8 cellular contexts compared by ENCODE assay signal in genomic region chr18:50218432-50219197, GRCh38. TPM values are rescaled to one million over a fixed set of nuclear protein-coding genes. Genes with fewer than 3 reads are reported as not detected.
DNase-seq lines count a peak whose midpoint lies in the region; ATAC-seq and TF ChIP-seq lines count a peak whose summit lies in the region.

No MANE protein-coding gene starts in this region.

- no peak for TF ChIP-seq POLR2A in transverse colon (IDR thresholded peaks at IDR 0.05)

- CTCF ChIA-PET in BJ (lab: Yijun Ruan, JAX): interaction anchor here (1.2 to 3.7 kb wide), 8 partner anchors 11 to 211 kb away, joined by 3 to 36 read pairs (median 4); no protein-coding TSS in a partner anchor
- CTCF ChIA-PET in activated CD8-positive, alpha-beta T cell treated with anti-CD3 and anti-CD28 coated beads, Interleukin-2, amount 10 ng/mL, durations not matched to agents 7 days and 5 days (lab: Charles Lee): interaction anchor here (0.6 to 3.8 kb wide), 14 partner anchors 12 to 211 kb away, joined by 3 to 85 read pairs (median 4); partner anchors contain the start of genes CFAP53, MBD1 and MYO5B

- no peaks in the 10 kb centered on the region for H3K4me1 Mint-ChIP-seq in activated CD8-positive, alpha-beta T cell treated with anti-CD3 and anti-CD28 coated beads, Interleukin-2, amount 10 ng/mL, durations not matched to agents 7 days and 5 days (ENCODE audit: low read depth)

- H3K36me3 Mint-ChIP-seq in activated CD8-positive, alpha-beta T cell treated with anti-CD3 and anti-CD28 coated beads, Interleukin-2, amount 10 ng/mL, durations not matched to agents 7 days and 5 days (ENCODE audit: low read depth): no peaks in the 10 kb centered on the region

- intact Hi-C loops in left ventricle myocardium superior (cut with micrococcal nuclease): no loop called here
- intact Hi-C loops in transverse colon (cut with DNase I; ENCODE audit: low total_unique reads): loop anchor here (1.0 kb wide), 1 partner anchor 33 kb away; no protein-coding TSS in a partner anchor

- 41 to 75% methylated on average over 1 to 7 of the region's 7 CpGs for WGBS in transverse colon (ENCODE audit: low coverage in 1 of 2), 2 donors

- DNase-seq in BJ (ENCODE audit: low read depth): no peak
- DNase-seq in LNCaP clone FGC (ENCODE audit: low read depth): peak; percentile 3
- DNase-seq in activated CD8-positive, alpha-beta T cell treated with anti-CD3 and anti-CD28 coated beads, Interleukin-2, amount 10 ng/mL, durations not matched to agents 7 days and 5 days: peak; percentile 57
- DNase-seq in left ventricle myocardium superior: no peak
- peak; percentile 56 for DNase-seq in transverse colon
- DNase-seq in NCI-H187 treated with DMSO at 0.1 percent for 48 hours (lab: John Stamatoyannopoulos, UW): no peak

- H3K36me3 ChIP-seq in BJ (ENCODE audit: control insufficient read depth, insufficient read depth, low read length) (no peaks in the 10 kb centered on the region), transverse colon (no peaks in the 10 kb centered on the region)

- no peak overlapping the region for H3K27ac ChIP-seq in transverse colon

- H3K27me3 Mint-ChIP-seq in activated CD8-positive, alpha-beta T cell treated with anti-CD3 and anti-CD28 coated beads, Interleukin-2, amount 10 ng/mL, durations not matched to agents 7 days and 5 days (ENCODE audit: low read depth): peaks cover 13% of the 10 kb centered on the region

- TF ChIP-seq CTCF in BJ (IDR thresholded peaks at IDR 0.05; ENCODE audit: insufficient read depth, low read depth, low read length): peak; percentile 31
- peak; percentile 61 for TF ChIP-seq CTCF in LNCaP clone FGC (IDR thresholded peaks at IDR 0.05; ENCODE audit: control insufficient read depth, extremely low read depth, insufficient read depth)
- peak; percentile 29 to 50 (median 43) for TF ChIP-seq CTCF in transverse colon (IDR thresholded peaks at IDR 0.05)

- ATAC-seq in GM18907 (IDR thresholded peaks at IDR 0.05; ENCODE audit: unreplicated experiment) (peak; percentile 55), left ventricle myocardium superior (peak; percentile 50), GM21619 (IDR thresholded peaks at IDR 0.05; ENCODE audit: unreplicated experiment) (no peak)
- peak; percentile 69 for ATAC-seq in activated CD8-positive, alpha-beta T cell treated with anti-CD3 and anti-CD28 coated beads, Interleukin-2, amount 10 ng/mL, durations not matched to agents 7 days and 5 days

- H3K4me3 ChIP-seq in BJ (ENCODE audit: low read depth, low read length): no peak overlapping the region
- no peak overlapping the region for H3K4me3 ChIP-seq in LNCaP clone FGC (ENCODE audit: low read depth, low read length)
- H3K4me3 ChIP-seq in transverse colon: no peak overlapping the region

- in situ Hi-C loops in transverse colon (cut with MboI; ENCODE audit: low pct_ligation_motif_present in 1 of 4, low pct_unique_long_range_greater_than_20kb in 1 of 4, low sequenced_read_pairs in 3 of 4): loop anchor here (5.0 to 25.0 kb wide), 4 partner anchors 136 to 206 kb away; no protein-coding TSS in a partner anchor

- H3K4me1 ChIP-seq in transverse colon: no peaks in the 10 kb centered on the region

- no peak overlapping the region for H3K27ac Mint-ChIP-seq in activated CD8-positive, alpha-beta T cell treated with anti-CD3 and anti-CD28 coated beads, Interleukin-2, amount 10 ng/mL, durations not matched to agents 7 days and 5 days

- H3K4me3 Mint-ChIP-seq in activated CD8-positive, alpha-beta T cell treated with anti-CD3 and anti-CD28 coated beads, Interleukin-2, amount 10 ng/mL, durations not matched to agents 7 days and 5 days: no peak overlapping the region

- peaks cover 0 to 10% of the 10 kb centered on the region in 2 donors for H3K9me3 ChIP-seq in transverse colon

- H3K27me3 ChIP-seq in BJ (ENCODE audit: control insufficient read depth, insufficient read depth, low read length) (no peaks in the 10 kb centered on the region), transverse colon (peaks cover 6% of the 10 kb centered on the region)

- POLR2A ChIA-PET in BJ (lab: Charles Lee): no interaction called here
- POLR2A ChIA-PET in activated CD8-positive, alpha-beta T cell treated with anti-CD3 and anti-CD28 coated beads, Interleukin-2, amount 10 ng/mL, durations not matched to agents 7 days and 5 days (lab: Charles Lee): no interaction called here

- no peak for TF ChIP-seq EP300 in transverse colon (IDR thresholded peaks at IDR 0.05; ENCODE audit: low read depth)

- H3K9me3 Mint-ChIP-seq in activated CD8-positive, alpha-beta T cell treated with anti-CD3 and anti-CD28 coated beads, Interleukin-2, amount 10 ng/mL, durations not matched to agents 7 days and 5 days (ENCODE audit: insufficient read depth): peaks cover 5% of the 10 kb centered on the region

RNA-seq across cellular contexts. Expression of gene MYO5B, which starts 23.7 kb away (rescaled TPM):
- polyA plus RNA-seq in BJ (2011; rRNA removed): 0.13 and 0.18 TPM in 2 replicates
- 0.10 TPM in 1 of 2 replicates, not detected in the other for polyA minus RNA-seq in BJ (2011; rRNA and poly(A)+ RNA removed)
- not detected for total RNA-seq in activated CD8-positive, alpha-beta T cell treated with anti-CD3 and anti-CD28 coated beads, Interleukin-2, amount 10 ng/mL, durations not matched to agents 7 days and 5 days
- 1.1 TPM for total RNA-seq in left ventricle myocardium superior
- 100 to 1,000 TPM in 3 of 4 donors, 10 to 100 TPM in 1; 96.7 to 144 (median 114) TPM for total RNA-seq in transverse colon

RNA-seq across cellular contexts. Expression of gene CFAP53, which starts 47.7 kb away (rescaled TPM):
- polyA plus RNA-seq in BJ (2011; rRNA removed): 0.17 and 0.33 TPM in 2 replicates
- polyA minus RNA-seq in BJ (2011; rRNA and poly(A)+ RNA removed): 0.15 TPM in 1 of 2 replicates, not detected in the other
- total RNA-seq in activated CD8-positive, alpha-beta T cell treated with anti-CD3 and anti-CD28 coated beads, Interleukin-2, amount 10 ng/mL, durations not matched to agents 7 days and 5 days: under 1 TPM; 0.21 to 0.29 TPM
- total RNA-seq in left ventricle myocardium superior (not detected), transverse colon (1 to 10 TPM in 1 of 4 donors, under 1 TPM in 2, not detected in 1; 0.27 to 4.2 (median 0.48) TPM)

Comparison
In these comparisons a context has a peak if more than half of its experiments do, and no peak if none do; other contexts are left out.
1. DNase-seq: peak in LNCaP clone FGC (single experiment), activated CD8-positive, alpha-beta T cell treated with anti-CD3 and anti-CD28 coated beads, Interleukin-2, amount 10 ng/mL, durations not matched to agents 7 days and 5 days (single experiment) and transverse colon (single experiment); none in BJ (single experiment), left ventricle myocardium superior (single experiment) and NCI-H187 treated with DMSO at 0.1 percent for 48 hours (single experiment).
2. RNA of gene MYO5B, which starts 23.7 kb away (total RNA-seq): 96.7 to 144 TPM in transverse colon; 1.1 TPM in left ventricle myocardium superior (single experiment) and not detected in activated CD8-positive, alpha-beta T cell treated with anti-CD3 and anti-CD28 coated beads, Interleukin-2, amount 10 ng/mL, durations not matched to agents 7 days and 5 days; every median in the first group is over 10 times any median in the second.
3. Peak in every context shown above with its lines, with median percentiles within 50 percentile points of each other: CTCF ChIP-seq.